Comparison of ENCODE assay signal across 9 cellular contexts in genomic region chr6:3195695-3196497, GRCh38. TPM values are rescaled to one million over a fixed set of nuclear protein-coding genes. Genes with fewer than 3 reads are reported as not detected.
DNase-seq lines count a peak whose midpoint lies in the region; ATAC-seq and TF ChIP-seq lines count a peak whose summit lies in the region.
"Had no signal": no experiment of that assay in that cellular context is flagged by ENCODE, and none has a peak within 500 bp of the region (broad histone marks: within the 10 kb centered on the region; RNA-seq: fewer than 3 reads in every experiment).

No MANE protein-coding gene starts in this region.

- no peaks in the 10 kb centered on the region for H3K9me3 ChIP-seq in upper lobe of right lung
- no peaks in the 10 kb centered on the region for H3K9me3 ChIP-seq in CD8-positive, alpha-beta T cell (ENCODE audit: low read length)

- ATAC-seq in upper lobe of right lung (peak; percentile 39), GM21576 (IDR thresholded peaks at IDR 0.05; ENCODE audit: unreplicated experiment) (no peak)
- ATAC-seq in CD8-positive, alpha-beta T cell = no peak

- no peak for TF ChIP-seq CTCF in upper lobe of right lung (IDR thresholded peaks at IDR 0.05)
- no peak for TF ChIP-seq CTCF in CD8-positive, alpha-beta T cell (IDR thresholded peaks at IDR 0.05)
- TF ChIP-seq CTCF in RWPE1 (conservative IDR thresholded peaks at IDR 0.05; ENCODE audit: low read depth) = no peak

- H3K4me3 Mint-ChIP-seq in activated CD4-positive, alpha-beta memory T cell treated with anti-CD3 and anti-CD28 coated beads for 36 hours = no peak overlapping the region
- H3K4me3 Mint-ChIP-seq in activated CD4-positive, alpha-beta memory T cell treated with anti-CD3 and anti-CD28 coated beads, Interleukin-2, amount 10 ng/mL, durations not matched to agents 7 days and 5 days = no peak overlapping the region
- H3K4me3 Mint-ChIP-seq in CD8-positive, alpha-beta T cell = no peak overlapping the region

- no peaks in the 10 kb centered on the region for H3K4me1 Mint-ChIP-seq in activated CD4-positive, alpha-beta memory T cell treated with anti-CD3 and anti-CD28 coated beads for 36 hours (ENCODE audit: low read depth)
- no peaks in the 10 kb centered on the region for H3K4me1 Mint-ChIP-seq in activated CD4-positive, alpha-beta memory T cell treated with anti-CD3 and anti-CD28 coated beads, Interleukin-2, amount 10 ng/mL, durations not matched to agents 7 days and 5 days
- H3K4me1 Mint-ChIP-seq in CD8-positive, alpha-beta T cell (ENCODE audit: low read depth) = no peaks in the 10 kb centered on the region

- H3K27ac ChIP-seq in upper lobe of right lung (no peak overlapping the region), RWPE1 (no peak overlapping the region)
- H3K27ac ChIP-seq in CD8-positive, alpha-beta T cell (ENCODE audit: low read depth, low read length) = no peak overlapping the region

- intact Hi-C loops in activated CD4-positive, alpha-beta memory T cell treated with anti-CD3 and anti-CD28 coated beads for 36 hours (cut with micrococcal nuclease) = no loop called here
- intact Hi-C loops in head of caudate nucleus (cut with DNase I) = no loop called here
- intact Hi-C loops in upper lobe of right lung (cut with DNase I) = no loop called here
- intact Hi-C loops in CD8-positive, alpha-beta T cell (cut with DNase I, micrococcal nuclease) = loop anchor here in 1 of 2 experiments (1.0 kb wide), 1 partner anchor 70 kb away; no protein-coding TSS in a partner anchor

- H3K27me3 Mint-ChIP-seq in activated CD4-positive, alpha-beta memory T cell treated with anti-CD3 and anti-CD28 coated beads for 36 hours = peaks cover 7% of the 10 kb centered on the region
- peaks cover 13% of the 10 kb centered on the region for H3K27me3 Mint-ChIP-seq in activated CD4-positive, alpha-beta memory T cell treated with anti-CD3 and anti-CD28 coated beads, Interleukin-2, amount 10 ng/mL, durations not matched to agents 7 days and 5 days
- peaks cover 5% of the 10 kb centered on the region for H3K27me3 Mint-ChIP-seq in CD8-positive, alpha-beta T cell (ENCODE audit: low read depth)

- H3K4me1 ChIP-seq in upper lobe of right lung = no peaks in the 10 kb centered on the region
- no peaks in the 10 kb centered on the region for H3K4me1 ChIP-seq in CD8-positive, alpha-beta T cell (ENCODE audit: insufficient read depth, low read length)

- peak; percentile 18 for DNase-seq in activated CD4-positive, alpha-beta memory T cell treated with anti-CD3 and anti-CD28 coated beads for 36 hours
- no peak for DNase-seq in activated CD4-positive, alpha-beta memory T cell treated with anti-CD3 and anti-CD28 coated beads, Interleukin-2, amount 10 ng/mL, durations not matched to agents 7 days and 5 days
- DNase-seq in RPMI7951 (ENCODE audit: low read depth) = peak; percentile 91
- peak; percentile 4 to 84 (median 64) for DNase-seq in head of caudate nucleus
- DNase-seq in upper lobe of right lung = no peak
- no peak for DNase-seq in CD8-positive, alpha-beta T cell
- DNase-seq in RWPE1 (ENCODE audit: low spot score) = no peak
- DNase-seq: activated T-cell treated with anti-CD3 and anti-CD28 coated beads, Interleukin-2, amount 50 U/mL, for 1 hour had no signal

- H3K36me3 Mint-ChIP-seq in activated CD4-positive, alpha-beta memory T cell treated with anti-CD3 and anti-CD28 coated beads for 36 hours = no peaks in the 10 kb centered on the region
- no peaks in the 10 kb centered on the region for H3K36me3 Mint-ChIP-seq in activated CD4-positive, alpha-beta memory T cell treated with anti-CD3 and anti-CD28 coated beads, Interleukin-2, amount 10 ng/mL, durations not matched to agents 7 days and 5 days (ENCODE audit: low read depth)
- no peaks in the 10 kb centered on the region for H3K36me3 Mint-ChIP-seq in CD8-positive, alpha-beta T cell

- no peaks in the 10 kb centered on the region for H3K36me3 ChIP-seq in upper lobe of right lung
- H3K36me3 ChIP-seq in CD8-positive, alpha-beta T cell (ENCODE audit: insufficient read depth, low read length) = no peaks in the 10 kb centered on the region

- H3K27me3 ChIP-seq in upper lobe of right lung = no peaks in the 10 kb centered on the region
- H3K27me3 ChIP-seq in CD8-positive, alpha-beta T cell (ENCODE audit: insufficient read depth, low read length) = no peaks in the 10 kb centered on the region

- no peak overlapping the region for H3K27ac Mint-ChIP-seq in activated CD4-positive, alpha-beta memory T cell treated with anti-CD3 and anti-CD28 coated beads for 36 hours
- H3K27ac Mint-ChIP-seq in activated CD4-positive, alpha-beta memory T cell treated with anti-CD3 and anti-CD28 coated beads, Interleukin-2, amount 10 ng/mL, durations not matched to agents 7 days and 5 days = no peak overlapping the region
- H3K27ac Mint-ChIP-seq in CD8-positive, alpha-beta T cell = no peak overlapping the region

- H3K9me3 Mint-ChIP-seq in activated CD4-positive, alpha-beta memory T cell treated with anti-CD3 and anti-CD28 coated beads for 36 hours = no peaks in the 10 kb centered on the region
- peaks cover 2% of the 10 kb centered on the region for H3K9me3 Mint-ChIP-seq in activated CD4-positive, alpha-beta memory T cell treated with anti-CD3 and anti-CD28 coated beads, Interleukin-2, amount 10 ng/mL, durations not matched to agents 7 days and 5 days
- H3K9me3 Mint-ChIP-seq in CD8-positive, alpha-beta T cell = no peaks in the 10 kb centered on the region

- CTCF ChIA-PET in activated CD4-positive, alpha-beta memory T cell treated with anti-CD3 and anti-CD28 coated beads for 36 hours (lab: Charles Lee) = no interaction called here
- CTCF ChIA-PET in activated CD4-positive, alpha-beta memory T cell treated with anti-CD3 and anti-CD28 coated beads, Interleukin-2, amount 10 ng/mL, durations not matched to agents 7 days and 5 days (lab: Charles Lee) = no interaction called here
- CTCF ChIA-PET in CD8-positive, alpha-beta T cell (lab: Charles Lee) = no interaction called here
- CTCF ChIA-PET in RWPE1 (lab: Yijun Ruan, JAX) = no interaction called here

- POLR2A ChIA-PET in activated CD4-positive, alpha-beta memory T cell treated with anti-CD3 and anti-CD28 coated beads for 36 hours (lab: Charles Lee) = no interaction called here
- POLR2A ChIA-PET in activated CD4-positive, alpha-beta memory T cell treated with anti-CD3 and anti-CD28 coated beads, Interleukin-2, amount 10 ng/mL, durations not matched to agents 7 days and 5 days (lab: Charles Lee) = no interaction called here
- POLR2A ChIA-PET in CD8-positive, alpha-beta T cell (lab: Charles Lee) = no interaction called here
- POLR2A ChIA-PET in RWPE1 (lab: Yijun Ruan, JAX; ENCODE audit: low non-redundant PET) = interaction anchor here (0.6 kb wide), 1 partner anchor 39 kb away, joined by 3 read pairs; the partner anchor contains the start of gene TUBB2A

- no peak overlapping the region for H3K4me3 ChIP-seq in upper lobe of right lung
- no peak overlapping the region for H3K4me3 ChIP-seq in CD8-positive, alpha-beta T cell (ENCODE audit: low read depth, low read length)

RNA-seq across cellular contexts. Expression of gene TUBB2B, which starts 31.6 kb away (rescaled TPM):
- total RNA-seq in activated CD4-positive, alpha-beta memory T cell treated with anti-CD3 and anti-CD28 coated beads for 36 hours = under 1 TPM in 1 of 2 experiments, not detected in 1; 0.29 TPM
- not detected for total RNA-seq in activated CD4-positive, alpha-beta memory T cell treated with anti-CD3 and anti-CD28 coated beads, Interleukin-2, amount 10 ng/mL, durations not matched to agents 7 days and 5 days
- 22.1 and 26.7 TPM in 2 replicates for total RNA-seq in RPMI7951 (2014; rRNA removed; shearing (Covaris generic))
- total RNA-seq in upper lobe of right lung = 0.46 TPM
- total RNA-seq in CD8-positive, alpha-beta T cell = 1 to 10 TPM in 1 of 2 experiments, under 1 TPM in 1; 0.78 to 1.7 TPM

RNA-seq across cellular contexts. Expression of gene TUBB2A, which starts 38.6 kb away (rescaled TPM):
- 1 to 10 TPM; 4.2 to 4.6 TPM for total RNA-seq in activated CD4-positive, alpha-beta memory T cell treated with anti-CD3 and anti-CD28 coated beads for 36 hours
- total RNA-seq in activated CD4-positive, alpha-beta memory T cell treated with anti-CD3 and anti-CD28 coated beads, Interleukin-2, amount 10 ng/mL, durations not matched to agents 7 days and 5 days = 1 to 10 TPM; 2.5 to 3.6 TPM
- 265 and 319 TPM in 2 replicates for total RNA-seq in RPMI7951 (2014; rRNA removed; shearing (Covaris generic))
- total RNA-seq in upper lobe of right lung = 15.4 TPM
- 10 to 100 TPM; 61.4 to 63.9 TPM for total RNA-seq in CD8-positive, alpha-beta T cell

Comparison
In these comparisons a context has a peak if more than half of its experiments do, and no peak if none do; other contexts are left out.
1. DNase-seq: peak in activated CD4-positive, alpha-beta memory T cell treated with anti-CD3 and anti-CD28 coated beads for 36 hours (single experiment), RPMI7951 (single experiment) and head of caudate nucleus (42 of 42); none in activated CD4-positive, alpha-beta memory T cell treated with anti-CD3 and anti-CD28 coated beads, Interleukin-2, amount 10 ng/mL, durations not matched to agents 7 days and 5 days (single experiment), upper lobe of right lung (single experiment), CD8-positive, alpha-beta T cell (0 of 7) and RWPE1 (single experiment).